In genomic region chr9:126524353-126525077, GRCh38 we compare ENCODE assay signal across 21 cellular contexts.
DNase-seq lines count a peak whose midpoint lies in the region; ATAC-seq, FAIRE-seq and TF ChIP-seq lines count a peak whose summit lies in the region.
"Had no signal": no experiment of that assay in that cellular context is flagged by ENCODE, and none has a peak within 500 bp of the region (broad histone marks: within the 10 kb centered on the region; RNA-seq: fewer than 3 reads in every experiment).

No MANE protein-coding gene starts in this region.

- 0 out of 2 replicates have a peak, but pooled peaks cover 4% of the 10 kb centered on the region for H3K4me1 ChIP-seq in MM.1S (ENCODE audit: low read length)
- no peaks in the 10 kb centered on the region for H3K4me1 ChIP-seq in kidney (ENCODE audit: control insufficient read depth in 1 of 2, insufficient read depth in 1 of 2, low read depth in 1 of 2, low read length in 2 of 2)
- no peaks in the 10 kb centered on the region for H3K4me1 ChIP-seq in sigmoid colon

- peaks cover 100% of the 10 kb centered on the region for H3K27me3 ChIP-seq in MM.1S (replicated peaks; ENCODE audit: insufficient read depth, low read length)
- H3K27me3 ChIP-seq in sigmoid colon = peaks cover 0 to 75% (median 38%) of the 10 kb centered on the region in 3 donors

- peak overlapping the region; percentile 62 for H3K4me3 Mint-ChIP-seq in activated T-cell treated with anti-CD3 and anti-CD28 coated beads, Interleukin-2, amount 50 U/mL, for 4 hours
- H3K4me3 Mint-ChIP-seq: brain had no signal

- no peaks in the 10 kb centered on the region for H3K9me3 Mint-ChIP-seq in activated T-cell treated with anti-CD3 and anti-CD28 coated beads, Interleukin-2, amount 50 U/mL, for 4 hours
- H3K9me3 Mint-ChIP-seq: activated naive CD4-positive, alpha-beta T cell treated with anti-CD3 and anti-CD28 coated beads, Interleukin-2, amount 50 U/mL, for 72 hours; brain had no signal

- no peak for TF ChIP-seq POLR2A in sigmoid colon (IDR thresholded peaks at IDR 0.05)

- H3K27me3 Mint-ChIP-seq in activated T-cell treated with anti-CD3 and anti-CD28 coated beads, Interleukin-2, amount 50 U/mL, for 4 hours (ENCODE audit: low read depth) = peaks cover 12% of the 10 kb centered on the region

- H2AFZ ChIP-seq in MM.1S (ENCODE audit: low read length) = no peak overlapping the region

- 67 to 81% methylated on average over 13 of the region's 13 CpGs for WGBS in sigmoid colon, 2 donors

- no peak for TF ChIP-seq EP300 in sigmoid colon (IDR thresholded peaks at IDR 0.05)

- H3K4me2 ChIP-seq in MM.1S (ENCODE audit: low read depth, low read length) = peak overlapping the region; percentile 65; the same call in 1 of the 2 replicates
- H3K4me2 ChIP-seq: smooth muscle cell had no signal

- ATAC-seq in activated T-cell treated with anti-CD3 and anti-CD28 coated beads, Interleukin-2, amount 50 U/mL, for 4 hours = no peak
- ATAC-seq in HG03439 (IDR thresholded peaks at IDR 0.05; ENCODE audit: unreplicated experiment) = no peak
- ATAC-seq: HCT116 had no signal

- no peak overlapping the region for H3K9ac ChIP-seq in MM.1S (ENCODE audit: low read length)
- H3K9ac ChIP-seq in kidney (ENCODE audit: low read length in 2 of 2) = no peak overlapping the region

- TF ChIP-seq CTCF in MM.1S (IDR thresholded peaks at IDR 0.05; ENCODE audit: low read length) (no peak), kidney (IDR thresholded peaks at IDR 0.05; ENCODE audit: borderline replicate concordance, extremely low read depth, insufficient read depth) (no peak), sigmoid colon (IDR thresholded peaks at IDR 0.05) (no peak)

- peaks cover 17% of the 10 kb centered on the region for H3K4me1 Mint-ChIP-seq in activated T-cell treated with anti-CD3 and anti-CD28 coated beads, Interleukin-2, amount 50 U/mL, for 4 hours (ENCODE audit: low read depth)

- H3K36me3 ChIP-seq in MM.1S (replicated peaks; ENCODE audit: insufficient read depth, low read length) (no peaks in the 10 kb centered on the region), kidney (ENCODE audit: control insufficient read depth in 1 of 2, insufficient read depth in 2 of 2, low read length in 2 of 2) (no peaks in the 10 kb centered on the region), sigmoid colon (no peaks in the 10 kb centered on the region)
- H3K36me3 ChIP-seq: suprapubic skin had no signal

- no peaks in the 10 kb centered on the region for H3K9me2 ChIP-seq in MM.1S (replicated peaks; ENCODE audit: insufficient read depth, low read length)

- H4K20me1 ChIP-seq in MM.1S (ENCODE audit: insufficient read depth, low read length) = no peaks in the 10 kb centered on the region

- H3K4me3 ChIP-seq in MM.1S (ENCODE audit: low read length) (no peak overlapping the region), kidney (ENCODE audit: low read length in 2 of 2) (no peak overlapping the region), sigmoid colon (no peak overlapping the region)
- H3K4me3 ChIP-seq: smooth muscle cell, suprapubic skin had no signal

- H3K79me2 ChIP-seq in MM.1S (ENCODE audit: low read length) = no peaks in the 10 kb centered on the region

- intact Hi-C loops in kidney (cut with DNase I) (no loop called here), sigmoid colon (cut with DNase I) (no loop called here)

- H3K27ac ChIP-seq in MM.1S (ENCODE audit: low read length) (no peak overlapping the region), kidney (ENCODE audit: low read depth in 2 of 2, low read length in 2 of 2) (no peak overlapping the region), sigmoid colon (peak overlapping the region in 1 of 4 donors; percentile 23)
- H3K27ac ChIP-seq: C4-2B, suprapubic skin had no signal

- no peak for FAIRE-seq in kidney (lab: Jason Lieb, UNC)

- DNase-seq in activated T-cell treated with anti-CD3 and anti-CD28 coated beads, Interleukin-2, amount 50 U/mL, for 4 hours = no peak
- DNase-seq in activated T-cell treated with anti-CD3 and anti-CD28 coated beads, Interleukin-2, amount 50 U/mL, for 48 hours = no peak
- DNase-seq in MM.1S (no peak), kidney (peak; percentile 55), sigmoid colon (peak; percentile 41), GM19238 (ENCODE audit: insufficient read length, low spot score) (no peak), NCI-H446 treated with DMSO at 0.1 percent for 48 hours (lab: John Stamatoyannopoulos, UW) (no peak)
- DNase-seq: cortex of kidney; foreskin fibroblast; IMR-90; mesenchymal stem cell; NCI-H2029; NCI-H446; NK-92 treated with Interleukin-12 subunit alpha and Interleukin-12 subunit beta, amount 100 ng/mL, for 24 hours had no signal

- H3K36me3 Mint-ChIP-seq in activated T-cell treated with anti-CD3 and anti-CD28 coated beads, Interleukin-2, amount 50 U/mL, for 4 hours (ENCODE audit: insufficient read depth) = no peaks in the 10 kb centered on the region
- H3K36me3 Mint-ChIP-seq: activated naive CD4-positive, alpha-beta T cell treated with anti-CD3 and anti-CD28 coated beads, Interleukin-2, amount 50 U/mL, for 72 hours; brain had no signal

- no peaks in the 10 kb centered on the region for H3K9me3 ChIP-seq in MM.1S (replicated peaks; ENCODE audit: insufficient read depth, low read length)
- H3K9me3 ChIP-seq in kidney (ENCODE audit: control insufficient read depth in 1 of 2, low read length in 2 of 2) = no peaks in the 10 kb centered on the region
- H3K9me3 ChIP-seq in sigmoid colon = no peaks in the 10 kb centered on the region
- H3K9me3 ChIP-seq: suprapubic skin had no signal

- no peaks in the 10 kb centered on the region for H3F3A ChIP-seq in MM.1S (ENCODE audit: insufficient read depth, low read length)

Comparison
In these comparisons a context has a peak if more than half of its experiments do, and no peak if none do; other contexts are left out.
1. DNase-seq: peak in kidney (single experiment) and sigmoid colon (single experiment); none in activated T-cell treated with anti-CD3 and anti-CD28 coated beads, Interleukin-2, amount 50 U/mL, for 4 hours (single experiment), activated T-cell treated with anti-CD3 and anti-CD28 coated beads, Interleukin-2, amount 50 U/mL, for 48 hours (0 of 2), MM.1S (single experiment), GM19238 (single experiment) and NCI-H446 treated with DMSO at 0.1 percent for 48 hours (single experiment).